In genomic region chr22:47152938-47153337, GRCh38 we compare ENCODE assay signal across 26 cellular contexts.
"Had no signal": no experiment of that assay in that cellular context is flagged by ENCODE, and none has a peak within 500 bp of the region (broad histone marks: within the 10 kb centered on the region; RNA-seq: fewer than 3 reads in every experiment).

No MANE protein-coding gene starts in this region.

- H3K4me3 ChIP-seq: ascending aorta, esophagus muscularis mucosa, pancreas, psoas muscle, smooth muscle cell, uterus had no signal

- ATAC-seq: activated CD4-positive, CD25-positive, alpha-beta regulatory T cell treated with anti-CD3 and anti-CD28 coated beads, Interleukin-2, amount 50 U/mL, for 24 hours; left colon; naive thymus-derived CD8-positive, alpha-beta T cell; pancreas; psoas muscle; stimulated activated memory B cell treated with anti-CD40 and anti-IgM and Interleukin-4, amounts not matched to agents 10 μg/mL and 1 μg/mL and 100 μg/mL, for 72 hours; stimulated activated naive CD8-positive, alpha-beta T cell treated with anti-CD3 and anti-CD28 coated beads, Interleukin-15, amount 100 ng/mL, for 72 hours had no signal

- DNase-seq: activated CD4-positive, alpha-beta T cell treated with anti-CD3 and anti-CD28 coated beads for 48 hours; activated CD4-positive, alpha-beta T cell treated with anti-CD3 and anti-CD28 coated beads, Interleukin-2, amount 50 U/mL, for 48 hours; activated CD8-positive, alpha-beta memory T cell treated with anti-CD3 and anti-CD28 coated beads for 24 hours; activated gamma-delta T cell; activated naive CD4-positive, alpha-beta T cell treated with anti-CD3 and anti-CD28 coated beads, Interleukin-2, amount 10 ng/mL, durations not matched to agents 7 days and 5 days; activated naive CD8-positive, alpha-beta T cell treated with anti-CD3 and anti-CD28 coated beads, Interleukin-2, amount 10 ng/mL, durations not matched to agents 7 days and 5 days; central memory CD4-positive, alpha-beta T cell; head of caudate nucleus; hippocampal formation; kidney; left colon; naive thymus-derived CD8-positive, alpha-beta T cell; nucleus accumbens; psoas muscle; stimulated activated CD4-positive, alpha-beta T cell treated with anti-CD3 and anti-CD28 coated beads, Interleukin-1b, Interleukin-23, amount 100 ng/mL, for 48 hours; stimulated activated CD4-positive, alpha-beta T cell treated with anti-CD3 and anti-CD28 coated beads, Interleukin-4, amount 100 ng/mL, for 4 hours; stimulated activated CD8-positive, alpha-beta memory T cell treated with anti-CD3 and anti-CD28 coated beads, Interleukin-4, amount 100 ng/mL, for 48 hours; stimulated activated naive CD8-positive, alpha-beta T cell treated with anti-CD3 and anti-CD28 coated beads, Interleukin-15, amount 100 ng/mL, for 72 hours; substantia nigra; uterus had no signal
